ENCODE assay signal across 1 cellular context in genomic region chr11:118608268-118609214, GRCh38.
TF ChIP-seq lines count a peak whose summit lies in the region.

No MANE protein-coding gene starts in this region.

TF ChIP-seq in HepG2, 621 proteins besides CTCF, POLR2A, EP300 and RAD21 (continues in another document):
- TF ChIP-seq ZNF770 (CRISPR knock-in tag; IDR thresholded peaks at IDR 0.05) (peak; percentile 12; the same call in 1 of the 2 replicates), ZNF563 (CRISPR knock-in tag; IDR thresholded peaks at IDR 0.05) (peak; percentile 14; the same call in 1 of the 2 replicates), ZNF646 (CRISPR knock-in tag; IDR thresholded peaks at IDR 0.05) (peak; percentile 56; the same call in 1 of the 2 replicates), ZNF451 (CRISPR knock-in tag; IDR thresholded peaks at IDR 0.05) (no peak), EED (CRISPR knock-in tag; IDR thresholded peaks at IDR 0.05) (no peak), ZC3H4 (CRISPR knock-in tag; IDR thresholded peaks at IDR 0.05; ENCODE audit: borderline replicate concordance) (no peak), ZNF83 (CRISPR knock-in tag; IDR thresholded peaks at IDR 0.05; ENCODE audit: borderline replicate concordance) (no peak), SIX1 (CRISPR knock-in tag; IDR thresholded peaks at IDR 0.05; ENCODE audit: borderline replicate concordance) (no peak), DMAP1 (CRISPR knock-in tag; IDR thresholded peaks at IDR 0.05) (no peak), ZNF800 (CRISPR knock-in tag; IDR thresholded peaks at IDR 0.05) (peak; percentile 25; the same call in 1 of the 2 replicates), ATF6 (CRISPR knock-in tag; conservative IDR thresholded peaks at IDR 0.05) (no peak), NFIC (IDR thresholded peaks at IDR 0.05; ENCODE audit: low read length) (no peak), ZNF292 (CRISPR knock-in tag; IDR thresholded peaks at IDR 0.05; ENCODE audit: borderline replicate concordance, low read depth) (no peak), BATF2 (CRISPR knock-in tag; IDR thresholded peaks at IDR 0.05) (no peak), ZMAT5 (CRISPR knock-in tag; IDR thresholded peaks at IDR 0.05; ENCODE audit: borderline replicate concordance, low read depth) (no peak), CAMTA2 (CRISPR knock-in tag; IDR thresholded peaks at IDR 0.05; ENCODE audit: borderline replicate concordance) (no peak; the same call in 1 of the 2 replicates), CREM (IDR thresholded peaks at IDR 0.05) (no peak), CREM (CRISPR knock-in tag; IDR thresholded peaks at IDR 0.05) (no peak), HNRNPK (IDR thresholded peaks at IDR 0.05; ENCODE audit: low read depth, low read length, poor library complexity, severe bottlenecking) (peak; percentile 33), THRA (CRISPR knock-in tag; IDR thresholded peaks at IDR 0.05; ENCODE audit: borderline replicate concordance) (no peak), ZNF674 (CRISPR knock-in tag; IDR thresholded peaks at IDR 0.05; ENCODE audit: low read depth) (no peak), BHLHE40 (IDR thresholded peaks at IDR 0.05; ENCODE audit: low read length) (no peak), MYC (CRISPR knock-in tag; IDR thresholded peaks at IDR 0.05; ENCODE audit: borderline replicate concordance) (no peak), SPEN (CRISPR knock-in tag; IDR thresholded peaks at IDR 0.05; ENCODE audit: low read depth) (0 out of 2 replicates have a peak, but pooled peaks have one; percentile 31), NFYB (CRISPR knock-in tag; IDR thresholded peaks at IDR 0.05) (no peak), CEBPB (IDR thresholded peaks at IDR 0.05; ENCODE audit: borderline replicate concordance, low read depth, low read length) (no peak), ZNF782 (CRISPR knock-in tag; IDR thresholded peaks at IDR 0.05; ENCODE audit: borderline replicate concordance) (0 out of 2 replicates have a peak, but pooled peaks have one; percentile 21), ZFP91 (CRISPR knock-in tag; IDR thresholded peaks at IDR 0.05; ENCODE audit: borderline replicate concordance) (peak; percentile 36), SOX6 (IDR thresholded peaks at IDR 0.05) (no peak), SOX6 (CRISPR knock-in tag; IDR thresholded peaks at IDR 0.05) (no peak), SNAPC5 (CRISPR knock-in tag; IDR thresholded peaks at IDR 0.05; ENCODE audit: borderline replicate concordance) (no peak), ZBTB14 (CRISPR knock-in tag; IDR thresholded peaks at IDR 0.05) (no peak), ETS1 (CRISPR knock-in tag; IDR thresholded peaks at IDR 0.05) (no peak)
